Comparison of ENCODE assay signal across 10 cellular contexts in the genomic region with DNA sequence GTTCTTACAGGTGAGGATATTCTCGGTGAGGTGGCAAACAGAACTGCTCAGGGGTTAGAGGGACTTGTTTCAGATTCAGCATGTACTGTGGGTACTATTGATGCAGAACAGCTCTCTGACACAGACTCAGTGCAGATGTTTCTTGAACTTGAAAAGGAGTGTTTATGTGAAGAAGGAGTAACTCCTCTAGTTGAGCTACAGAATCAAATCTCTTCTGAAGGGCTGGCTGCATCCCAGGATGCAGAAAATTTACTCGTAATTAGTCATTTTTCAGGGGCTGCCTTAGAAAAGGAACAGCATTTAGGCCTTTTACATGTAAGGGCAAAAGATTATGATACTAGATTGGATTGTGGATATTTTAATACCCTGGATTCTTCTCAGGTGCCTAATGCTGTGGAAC.
DNase-seq lines count a peak whose midpoint lies in the region; ATAC-seq, FAIRE-seq and TF ChIP-seq lines count a peak whose summit lies in the region.
"Had no signal": no experiment of that assay in that cellular context is flagged by ENCODE, and none has a peak within 500 bp of the region (broad histone marks: within the 10 kb centered on the region; RNA-seq: fewer than 3 reads in every experiment).

No MANE protein-coding gene starts in this region.

- H3K27me3 Mint-ChIP-seq in nephron progenitor cell (ENCODE audit: low read depth, poor library complexity) = peaks cover 2% of the 10 kb centered on the region
- H3K27me3 Mint-ChIP-seq: activated naive CD4-positive, alpha-beta T cell treated with anti-CD3 and anti-CD28 coated beads, Interleukin-2, amount 10 ng/mL, durations not matched to agents 7 days and 5 days had no signal

- H3K27me3 ChIP-seq in IMR-90 (ENCODE audit: control insufficient read depth, insufficient read depth, low read length) (no peaks in the 10 kb centered on the region), H1 (replicated peaks in 1 of 4; ENCODE audit: control insufficient read depth in 3 of 4, extremely low read depth in 1 of 4, insufficient read depth in 3 of 4, low read length in 3 of 4) (no peaks in the 10 kb centered on the region)

- H3K23me2 ChIP-seq in H1 (ENCODE audit: low read depth, low read length) = peaks cover 7% of the 10 kb centered on the region; the same call in 1 of the 2 replicates

- H2BK5ac ChIP-seq in IMR-90 (ENCODE audit: low read depth, low read length, poor library complexity, severe bottlenecking) = peak overlapping the region; percentile 60
- no peak overlapping the region for H2BK5ac ChIP-seq in H1 (ENCODE audit: low read depth, low read length)

- peak overlapping the region; percentile 85 for H3K4me3 Mint-ChIP-seq in nephron progenitor cell
- H3K4me3 Mint-ChIP-seq: activated naive CD4-positive, alpha-beta T cell treated with anti-CD3 and anti-CD28 coated beads, Interleukin-2, amount 10 ng/mL, durations not matched to agents 7 days and 5 days had no signal

- peak overlapping the region; percentile 76 for H3K14ac ChIP-seq in IMR-90 (replicated peaks; ENCODE audit: low read depth, low read length)
- H3K14ac ChIP-seq in H1 (ENCODE audit: insufficient read length) = no peak overlapping the region

- POLR2A ChIA-PET in A549 (lab: Yijun Ruan, JAX) = interaction anchor here (1.0 to 4.2 kb wide), 5 partner anchors 13 to 219 kb away, joined by 3 to 30 read pairs (median 4); no protein-coding TSS in a partner anchor
- POLR2A ChIA-PET in IMR-90 (lab: Charles Lee; ENCODE audit: unreplicated experiment) = interaction anchor here (0.5 to 1.2 kb wide), 2 partner anchors 13 to 304 kb away, joined by 3 to 4 read pairs; no protein-coding TSS in a partner anchor
- POLR2A ChIA-PET in H1 (lab: Charles Lee; ENCODE audit: partially characterized antibody) = interaction anchor here (0.7 to 2.4 kb wide), 4 partner anchors 8 to 20 kb away, joined by 3 to 9 read pairs (median 5); no protein-coding TSS in a partner anchor

- H3K27ac Mint-ChIP-seq in nephron progenitor cell = no peak overlapping the region
- H3K27ac Mint-ChIP-seq: activated naive CD4-positive, alpha-beta T cell treated with anti-CD3 and anti-CD28 coated beads, Interleukin-2, amount 10 ng/mL, durations not matched to agents 7 days and 5 days had no signal

- dilution Hi-C loops in IMR-90 (cut with HindIII; ENCODE audit: low sequenced_read_pairs, unreplicated experiment) = no loop called here

- H3K9me3 ChIP-seq in A549 = no peaks in the 10 kb centered on the region
- H3K9me3 ChIP-seq in IMR-90 (ENCODE audit: control insufficient read depth, insufficient read depth, low read length) = no peaks in the 10 kb centered on the region
- no peaks in the 10 kb centered on the region for H3K9me3 ChIP-seq in H1 (ENCODE audit: insufficient read depth in 2 of 2, low read depth in 1 of 2, low read length in 1 of 2)

- H3K79me2 ChIP-seq in H1 (ENCODE audit: control insufficient read depth in 1 of 2, insufficient read depth in 2 of 2, low read length in 2 of 2) = peaks cover 6 to 61% of the 10 kb centered on the region in 2 experiments

- H2BK15ac ChIP-seq in IMR-90 (ENCODE audit: low read depth, low read length) (no peak overlapping the region), H1 (ENCODE audit: low read length) (no peak overlapping the region)

- H4K20me1 ChIP-seq in IMR-90 (ENCODE audit: insufficient read depth, low read length) (peaks cover 63% of the 10 kb centered on the region), H1 (replicated peaks in 1 of 2; ENCODE audit: control insufficient read depth in 1 of 2, insufficient read depth in 2 of 2, low read length in 2 of 2) (peaks cover 12 to 22% of the 10 kb centered on the region in 2 experiments)

- peaks cover 20 to 74% of the 10 kb centered on the region in 2 experiments; a peak in 3 of 4 replicates for H3K79me1 ChIP-seq in IMR-90 (ENCODE audit: low read depth in 1 of 2, low read length in 2 of 2)
- H3K79me1 ChIP-seq in H1 (ENCODE audit: low read depth, low read length) = peaks cover 16% of the 10 kb centered on the region

- H3K4me1 ChIP-seq in A549 (peaks cover 58% of the 10 kb centered on the region), IMR-90 (ENCODE audit: control insufficient read depth, insufficient read depth, low read length) (peaks cover 38% of the 10 kb centered on the region), H1 (replicated peaks in 1 of 4; ENCODE audit: control insufficient read depth in 3 of 4, insufficient read depth in 4 of 4, low read length in 3 of 4) (peaks cover 0 to 21% (median 15%) of the 10 kb centered on the region in 4 experiments; a peak in 6 of 7 replicates)

- DNase-seq in A549 (ENCODE audit: low read depth in 1 of 2, low spot score in 1 of 2) = no peak
- peak; percentile 71 for DNase-seq in IMR-90
- no peak for DNase-seq in H1 (ENCODE audit: low read depth in 1 of 2, low spot score in 2 of 2)
- DNase-seq in nephron progenitor cell = no peak
- DNase-seq in NCI-H2107 treated with DMSO at 0.1 percent for 48 hours (lab: John Stamatoyannopoulos, UW; ENCODE audit: unreplicated experiment) = no peak

- peak overlapping the region; percentile 35; the same call in 1 of the 2 replicates for H3K9ac ChIP-seq in IMR-90 (ENCODE audit: low read depth, low read length)
- H3K9ac ChIP-seq in H1 (replicated peaks in 1 of 4; ENCODE audit: extremely low read depth in 1 of 4, low read depth in 3 of 4, low read length in 3 of 4) = peak overlapping the region in 1 of 4 experiments; percentile 1; a peak in 1 of 7 replicates

- CTCF ChIA-PET in A549 (lab: Yijun Ruan, JAX) = interaction anchor here (0.6 to 3.9 kb wide), 33 partner anchors 9 to 832 kb away, joined by 3 to 56 read pairs (median 6); no protein-coding TSS in a partner anchor
- CTCF ChIA-PET in IMR-90 (lab: Yijun Ruan, JAX) = interaction anchor here (0.6 to 4.3 kb wide), 25 partner anchors 9 to 313 kb away, joined by 3 to 32 read pairs (median 5); partner anchors contain the start of gene MACF1
- CTCF ChIA-PET in H1 (lab: Charles Lee; ENCODE audit: partially characterized antibody) = interaction anchor here (0.7 to 7.0 kb wide), 16 partner anchors 9 to 1173 kb away, joined by 3 to 46 read pairs (median 4); no protein-coding TSS in a partner anchor

- intact Hi-C loops in IMR-90 (cut with micrococcal nuclease) = loop anchor here (1.0 to 5.0 kb wide), 4 partner anchors 17 to 305 kb away; no protein-coding TSS in a partner anchor

- H4K91ac ChIP-seq in IMR-90 (ENCODE audit: insufficient read depth, low read depth, low read length) (no peak overlapping the region), H1 (replicated peaks; ENCODE audit: insufficient read length, low read length) (no peak overlapping the region)

- H3K36me3 Mint-ChIP-seq in nephron progenitor cell (ENCODE audit: low read depth) = peaks cover 29% of the 10 kb centered on the region

- H2AK5ac ChIP-seq in IMR-90 (ENCODE audit: low read depth, low read length) (peak overlapping the region; percentile 51; the same call in 1 of the 2 replicates), H1 (ENCODE audit: low read depth, low read length) (no peak overlapping the region)

- H3K4me1 Mint-ChIP-seq in nephron progenitor cell = peaks cover 77% of the 10 kb centered on the region

- H3K4ac ChIP-seq in IMR-90 (ENCODE audit: low read depth, low read length) (peak overlapping the region; percentile 70), H1 (replicated peaks; ENCODE audit: insufficient read length, low read depth, low read length) (no peak overlapping the region)

- no peak overlapping the region for H2BK12ac ChIP-seq in H1 (ENCODE audit: low read depth, low read length)

- H3K18ac ChIP-seq in IMR-90 (ENCODE audit: low read depth, low read length) (no peak overlapping the region), H1 (ENCODE audit: extremely low read depth, low read length) (no peak overlapping the region)

- TF ChIP-seq RAD21 in A549 (conservative IDR thresholded peaks at IDR 0.05 in 1 of 2, IDR thresholded peaks at IDR 0.05 in 1 of 2) = no peak
- TF ChIP-seq RAD21 in IMR-90 (IDR thresholded peaks at IDR 0.05; ENCODE audit: low read length) = no peak
- no peak for TF ChIP-seq RAD21 in H1 (IDR thresholded peaks at IDR 0.05 in 1 of 2, conservative IDR thresholded peaks at IDR 0.05 in 1 of 2; ENCODE audit: low read depth in 2 of 2, low read length in 2 of 2)

- H4K8ac ChIP-seq in IMR-90 (ENCODE audit: low read depth in 2 of 2, low read length in 2 of 2) (no peak overlapping the region), H1 (ENCODE audit: extremely low read depth, insufficient read depth, low read length) (no peak overlapping the region)

- TSS peak; percentile 21 for BruUV-seq in IMR-90 (replicated peaks; lab: Mats Ljungman, UMichigan)

- H2BK20ac ChIP-seq in IMR-90 (ENCODE audit: low read depth, low read length) (no peak overlapping the region), H1 (ENCODE audit: low read length) (no peak overlapping the region)

- no peak for ATAC-seq in A549
- ATAC-seq in IMR-90 (ENCODE audit: low read depth) = no peak
- ATAC-seq in GM18498 (IDR thresholded peaks at IDR 0.05; ENCODE audit: unreplicated experiment) = no peak
- ATAC-seq in HG02870 (IDR thresholded peaks at IDR 0.05; ENCODE audit: unreplicated experiment) = no peak
- ATAC-seq in HG03439 (IDR thresholded peaks at IDR 0.05; ENCODE audit: unreplicated experiment) = no peak

- no peak for TF ChIP-seq CTCF in A549 (IDR thresholded peaks at IDR 0.05)
- TF ChIP-seq CTCF in IMR-90 (conservative IDR thresholded peaks at IDR 0.05; ENCODE audit: low read depth, low read length) = no peak
- TF ChIP-seq CTCF in H1 (IDR thresholded peaks at IDR 0.05; ENCODE audit: control extremely low read depth in 1 of 3, insufficient read depth in 1 of 3, low read depth in 1 of 3, low read length in 3 of 3) = no peak
- TF ChIP-seq CTCF in nephron progenitor cell (IDR thresholded peaks at IDR 0.05) = no peak

- H3K23ac ChIP-seq in IMR-90 (ENCODE audit: low read depth, low read length) (peak overlapping the region; percentile 71; the same call in 1 of the 2 replicates), H1 (ENCODE audit: insufficient read length) (no peak overlapping the region)

- H3K4me3 ChIP-seq in A549 (peak overlapping the region; percentile 30), IMR-90 (ENCODE audit: insufficient read depth, low read depth, low read length) (peak overlapping the region; percentile 32), H1 (ENCODE audit: extremely low read depth in 1 of 4, insufficient read depth in 2 of 4, low read depth in 3 of 4, low read length in 4 of 4) (peak overlapping the region in 3 of 4 experiments; percentile 11 to 94 (median 62); a peak in 5 of 8 replicates)

- in situ Hi-C loops in IMR-90 (cut with MboI; ENCODE audit: low sequenced_read_pairs) = no loop called here

- peaks cover 3% of the 10 kb centered on the region; the same call in 1 of the 2 replicates for H3K9me1 ChIP-seq in IMR-90 (ENCODE audit: insufficient read depth, low read length)

- peak overlapping the region in 1 of 2 experiments; percentile 24; a peak in 2 of 6 replicates for H3K27ac ChIP-seq in A549
- H3K27ac ChIP-seq in IMR-90 (ENCODE audit: insufficient read depth, low read length) = peak overlapping the region; percentile 50
- H3K27ac ChIP-seq in H1 (ENCODE audit: low read depth, low read length) = no peak overlapping the region

- FAIRE-seq in A549 (lab: Jason Lieb, UNC) (no peak), H1 (lab: Jason Lieb, UNC) (no peak)
- FAIRE-seq: small intestine had no signal

- H2BK120ac ChIP-seq in IMR-90 (ENCODE audit: low read depth, low read length) (no peak overlapping the region), H1 (replicated peaks; ENCODE audit: low read depth, low read length) (no peak overlapping the region)

- WGBS in A549 (ENCODE audit: missing lambda C conversion rate) = 82% methylated on average over 2 of the region's 2 CpGs
- WGBS in IMR-90 (ENCODE audit: extremely low coverage in 2 of 2, insufficient read length in 1 of 2), 2 experiments = no CpG with 5 or more reads among the region's 2 CpGs
- 85% methylated on average over 2 of the region's 2 CpGs; no CpG with 5 or more reads in 1 of the 2 experiments for WGBS in H1 (ENCODE audit: extremely low coverage in 1 of 2, insufficient coverage in 1 of 2, insufficient read length in 1 of 2, insufficient replicate concordance in 2 of 2, low coverage in 1 of 2, low lambda C conversion rate in 2 of 2, missing lambda C conversion rate in 1 of 2), 2 experiments

- H3K36me3 ChIP-seq in IMR-90 (ENCODE audit: control insufficient read depth, insufficient read depth, low read length) = peaks cover 19% of the 10 kb centered on the region
- peaks cover 2 to 16% (median 8%) of the 10 kb centered on the region in 4 experiments; a peak in 3 of 8 replicates for H3K36me3 ChIP-seq in H1 (ENCODE audit: control insufficient read depth in 2 of 4, insufficient read depth in 4 of 4, low read length in 3 of 4)

- H2AFZ ChIP-seq in IMR-90 (replicated peaks; ENCODE audit: low read length, poor library complexity) = no peak overlapping the region
- H2AFZ ChIP-seq in H1 (ENCODE audit: low read length) = no peak overlapping the region

- no peak for TF ChIP-seq EP300 in A549 (IDR thresholded peaks at IDR 0.05)
- no peak for TF ChIP-seq EP300 in H1 (IDR thresholded peaks at IDR 0.05; ENCODE audit: borderline replicate concordance in 1 of 2, low read depth in 2 of 2, low read length in 2 of 2)

- TF ChIP-seq POLR2A in A549 (IDR thresholded peaks at IDR 0.05; ENCODE audit: low read length) = no peak
- no peak for TF ChIP-seq POLR2A in IMR-90 (IDR thresholded peaks at IDR 0.05; ENCODE audit: low read depth, low read length)
- no peak for TF ChIP-seq POLR2A in H1 (IDR thresholded peaks at IDR 0.05; ENCODE audit: control extremely low read depth in 1 of 2, low read depth in 2 of 2, low read length in 2 of 2)

- no peak overlapping the region for H4K5ac ChIP-seq in IMR-90 (ENCODE audit: low read depth, low read length)
- no peak overlapping the region for H4K5ac ChIP-seq in H1 (ENCODE audit: insufficient read length, low read depth, low read length)

- H3K4me2 ChIP-seq in A549 = peak overlapping the region; percentile 89
- peak overlapping the region; percentile 89 for H3K4me2 ChIP-seq in IMR-90 (ENCODE audit: low read depth, low read length)
- H3K4me2 ChIP-seq in H1 (ENCODE audit: insufficient read depth in 1 of 2, low read depth in 2 of 2, low read length in 2 of 2) = peak overlapping the region; percentile 80 to 97

- H3K56ac ChIP-seq in IMR-90 (ENCODE audit: extremely low read depth, insufficient read depth, low read length) (no peak overlapping the region), H1 (replicated peaks; ENCODE audit: insufficient read length, low read depth, low read length) (no peak overlapping the region)

- H2AK9ac ChIP-seq in IMR-90 (replicated peaks; ENCODE audit: low read depth, low read length, poor library complexity) = peak overlapping the region; percentile 51

- H3K9me3 Mint-ChIP-seq in nephron progenitor cell = no peaks in the 10 kb centered on the region
- H3K9me3 Mint-ChIP-seq: activated naive CD4-positive, alpha-beta T cell treated with anti-CD3 and anti-CD28 coated beads, Interleukin-2, amount 10 ng/mL, durations not matched to agents 7 days and 5 days had no signal
